In genomic region chr19:16853066-16853465, GRCh38 we compare ENCODE assay signal across 4 cellular contexts. TPM values are rescaled to one million over a fixed set of nuclear protein-coding genes. Genes with fewer than 3 reads are reported as not detected.
"Had no signal": no experiment of that assay in that cellular context is flagged by ENCODE, and none has a peak within 500 bp of the region (broad histone marks: within the 10 kb centered on the region; RNA-seq: fewer than 3 reads in every experiment).

No MANE protein-coding gene starts in this region.

- H3K4me3 ChIP-seq: GM12878 had no signal

- DNase-seq: GDM1, GF-D8 had no signal

RNA-seq across cellular contexts. Expression of gene F2RL3, which starts 35.7 kb away (rescaled TPM):
- total RNA-seq: G401 had no signal
